ENCODE assay signal across 20 cellular contexts in genomic region chr6:128509709-128510108, GRCh38. TPM values are rescaled to one million over a fixed set of nuclear protein-coding genes. Genes with fewer than 3 reads are reported as not detected.
DNase-seq lines count a peak whose midpoint lies in the region; ATAC-seq and TF ChIP-seq lines count a peak whose summit lies in the region.
"Had no signal": no experiment of that assay in that cellular context is flagged by ENCODE, and none has a peak within 500 bp of the region (broad histone marks: within the 10 kb centered on the region; RNA-seq: fewer than 3 reads in every experiment).

No MANE protein-coding gene starts in this region.

- H4K91ac ChIP-seq in trophoblast cell (ENCODE audit: low read depth, low read length) = no peak overlapping the region

- H3K27me3 ChIP-seq in Panc1 (ENCODE audit: control insufficient read depth, insufficient read depth, low read length) = no peaks in the 10 kb centered on the region
- no peaks in the 10 kb centered on the region for H3K27me3 ChIP-seq in fibroblast of lung (ENCODE audit: control insufficient read depth, insufficient read depth, low read length)
- H3K27me3 ChIP-seq in trophoblast cell (ENCODE audit: insufficient read depth, low read length) = no peaks in the 10 kb centered on the region
- H3K27me3 ChIP-seq: BLaER1 treated with 17β-estradiol and CSF1 and Interleukin-3, amounts not matched to agents 10 nM and 100 nM; left lung had no signal

- no peaks in the 10 kb centered on the region for H3K79me1 ChIP-seq in trophoblast cell (ENCODE audit: low read length)

- DNase-seq in DMS53 (lab: John Stamatoyannopoulos, UW) (peak; percentile 31), DMS53 treated with DMSO at 0.1 percent for 48 hours (lab: John Stamatoyannopoulos, UW; ENCODE audit: unreplicated experiment) (no peak), Panc1 (ENCODE audit: low read depth, low spot score) (no peak), fibroblast of lung (ENCODE audit: low read depth in 2 of 2) (no peak), trophoblast cell (no peak), RPMI8226 (no peak)
- DNase-seq: DMS153; foreskin melanocyte; H7; left lung; NCI-H1436; NCI-H2227 treated with DMSO at 0.1 percent for 48 hours; stimulated activated CD4-positive, alpha-beta T cell treated with anti-CD3 and anti-CD28 coated beads, Interleukin-4, amount 100 ng/mL, for 4 hours; stimulated activated CD8-positive, alpha-beta memory T cell treated with anti-CD3 and anti-CD28 coated beads, Interleukin-4, amount 100 ng/mL, for 48 hours; T-helper 9 cell had no signal

- no peak overlapping the region for H3K23ac ChIP-seq in trophoblast cell (ENCODE audit: low read length)

- H3K9ac ChIP-seq in fibroblast of lung (ENCODE audit: insufficient read depth, low read length) = no peak overlapping the region
- no peak overlapping the region for H3K9ac ChIP-seq in trophoblast cell (ENCODE audit: low read length)
- H3K9ac ChIP-seq: BLaER1 treated with 17β-estradiol and CSF1 and Interleukin-3, amounts not matched to agents 10 nM and 100 nM had no signal

- no peak overlapping the region for H3K18ac ChIP-seq in trophoblast cell (ENCODE audit: low read length)

- ATAC-seq in Panc1 (peak; percentile 69), HG03520 (IDR thresholded peaks at IDR 0.05; ENCODE audit: unreplicated experiment) (no peak)
- ATAC-seq: left lung had no signal

- no peak overlapping the region for H3K4me3 ChIP-seq in Panc1 (ENCODE audit: low read depth in 2 of 2, low read length in 2 of 2)
- no peak overlapping the region for H3K4me3 ChIP-seq in fibroblast of lung (replicated peaks in 1 of 4; ENCODE audit: control extremely low read depth in 1 of 4, insufficient read depth in 1 of 4, low read depth in 3 of 4, low read length in 4 of 4)
- no peak overlapping the region for H3K4me3 ChIP-seq in trophoblast cell (ENCODE audit: low read depth, low read length)
- H3K4me3 ChIP-seq: BLaER1 treated with 17β-estradiol and CSF1 and Interleukin-3, amounts not matched to agents 10 nM and 100 nM; left lung; thoracic aorta had no signal

- BruUV-seq in Panc1 (replicated peaks; lab: Mats Ljungman, UMichigan) = no TSS peak

- H3K36me3 ChIP-seq in Panc1 (ENCODE audit: control insufficient read depth, insufficient read depth, low read length) (no peaks in the 10 kb centered on the region), fibroblast of lung (ENCODE audit: control insufficient read depth, insufficient read depth, low read length) (no peaks in the 10 kb centered on the region), trophoblast cell (ENCODE audit: control insufficient read depth in 1 of 2, insufficient read depth in 2 of 2, low read length in 2 of 2) (no peaks in the 10 kb centered on the region)
- H3K36me3 ChIP-seq: BLaER1 treated with 17β-estradiol and CSF1 and Interleukin-3, amounts not matched to agents 10 nM and 100 nM; left lung; thoracic aorta had no signal

- intact Hi-C loops in Panc1 (cut with micrococcal nuclease; ENCODE audit: unreplicated experiment) = loop anchor here (10.0 kb wide), 2 partner anchors 655 to 775 kb away; no protein-coding TSS in a partner anchor

- H3K27ac ChIP-seq in Panc1 (ENCODE audit: low read length) (peak overlapping the region; percentile 90), fibroblast of lung (ENCODE audit: insufficient read depth, low read length) (peak overlapping the region; percentile 10), temporal lobe (ENCODE audit: low read depth, low read length) (peak overlapping the region; percentile 73), trophoblast cell (ENCODE audit: low read depth, low read length) (no peak overlapping the region)
- H3K27ac ChIP-seq: 22Rv1; BLaER1 treated with 17β-estradiol and CSF1 and Interleukin-3, amounts not matched to agents 10 nM and 100 nM; left lung; thoracic aorta had no signal

- TF ChIP-seq CTCF in Panc1 (IDR thresholded peaks at IDR 0.05) = no peak
- TF ChIP-seq CTCF in fibroblast of lung (conservative IDR thresholded peaks at IDR 0.05 in 1 of 2, IDR thresholded peaks at IDR 0.05 in 1 of 2; ENCODE audit: low read depth in 1 of 2, low read length in 2 of 2) = no peak

- no peak overlapping the region for H3K14ac ChIP-seq in trophoblast cell (ENCODE audit: low read length)

- peaks cover 90% of the 10 kb centered on the region for H3K4me1 ChIP-seq in Panc1 (ENCODE audit: control insufficient read depth, insufficient read depth, low read length)
- H3K4me1 ChIP-seq in fibroblast of lung (ENCODE audit: control insufficient read depth, extremely low read depth, insufficient read depth, low read length) = peaks cover 14% of the 10 kb centered on the region
- H3K4me1 ChIP-seq in trophoblast cell (ENCODE audit: control insufficient read depth in 1 of 2, insufficient read depth in 2 of 2, low read length in 2 of 2) = peaks cover 0 to 2% of the 10 kb centered on the region in 2 experiments

- POLR2A ChIA-PET in Panc1 (lab: Charles Lee) = no interaction called here

- H3K4ac ChIP-seq in trophoblast cell (ENCODE audit: low read depth, low read length) = no peak overlapping the region

- no peaks in the 10 kb centered on the region for H3K9me3 ChIP-seq in Panc1 (ENCODE audit: control insufficient read depth, insufficient read depth, low read depth, low read length)
- H3K9me3 ChIP-seq in fibroblast of lung (ENCODE audit: control insufficient read depth, insufficient read depth, low read depth, low read length) = no peaks in the 10 kb centered on the region
- H3K9me3 ChIP-seq in trophoblast cell (ENCODE audit: insufficient read depth, low read depth, low read length) = no peaks in the 10 kb centered on the region
- H3K9me3 ChIP-seq: BLaER1 treated with 17β-estradiol and CSF1 and Interleukin-3, amounts not matched to agents 10 nM and 100 nM; left lung; thoracic aorta had no signal

- H4K8ac ChIP-seq in trophoblast cell (ENCODE audit: low read depth, low read length) = no peak overlapping the region

- H2BK5ac ChIP-seq in trophoblast cell (ENCODE audit: low read depth, low read length, poor library complexity) = no peak overlapping the region

- WGBS in trophoblast cell (ENCODE audit: extremely low coverage, insufficient coverage, insufficient read length) = no CpG with 5 or more reads among the region's 1 CpG

- no peak overlapping the region for H2BK12ac ChIP-seq in trophoblast cell (ENCODE audit: low read length)

- CTCF ChIA-PET in Panc1 (lab: Charles Lee) = no interaction called here

- in situ Hi-C loops in Panc1 (cut with HindIII; ENCODE audit: low pct_unique_long_range_greater_than_20kb, low sequenced_read_pairs) = no loop called here

- H2AFZ ChIP-seq in fibroblast of lung (ENCODE audit: low read length) (no peak overlapping the region), trophoblast cell (ENCODE audit: insufficient read depth, low read length, poor library complexity) (no peak overlapping the region)

- H4K20me1 ChIP-seq in fibroblast of lung (ENCODE audit: control insufficient read depth, extremely low read depth, insufficient read depth, low read length) = no peaks in the 10 kb centered on the region
- H4K20me1 ChIP-seq: BLaER1 treated with 17β-estradiol and CSF1 and Interleukin-3, amounts not matched to agents 10 nM and 100 nM had no signal

- no peak overlapping the region for H2BK120ac ChIP-seq in trophoblast cell (ENCODE audit: insufficient read depth, low read length, poor library complexity)

- H4K12ac ChIP-seq in trophoblast cell (ENCODE audit: low read depth, low read length) = no peak overlapping the region

- H3K4me2 ChIP-seq in fibroblast of lung (ENCODE audit: extremely low read depth, insufficient read depth, low read length) (no peak overlapping the region), trophoblast cell (ENCODE audit: low read length) (no peak overlapping the region)
- H3K4me2 ChIP-seq: BLaER1 treated with 17β-estradiol and CSF1 and Interleukin-3, amounts not matched to agents 10 nM and 100 nM had no signal

- H3K79me2 ChIP-seq in fibroblast of lung (ENCODE audit: control insufficient read depth, insufficient read depth, low read length) = peaks cover 42% of the 10 kb centered on the region
- no peaks in the 10 kb centered on the region for H3K79me2 ChIP-seq in trophoblast cell (ENCODE audit: control insufficient read depth, insufficient read depth, low read length, poor library complexity)

- no peak overlapping the region for H2AK5ac ChIP-seq in trophoblast cell (ENCODE audit: low read length)

RNA-seq across cellular contexts. Expression of gene PTPRK, which starts 10.7 kb away (rescaled TPM):
- total RNA-seq in Panc1 (2021; ENCODE audit: unreplicated experiment) (61.8 TPM), fibroblast of lung (49.8 and 75.5 TPM in 2 replicates), temporal lobe (127 TPM)
- polyA plus RNA-seq in Panc1 (2012; ENCODE audit: insufficient read length) = 25.7 TPM
- 19.4 and 20.6 TPM in 2 replicates for polyA plus RNA-seq in fibroblast of lung
- 32.3 and 35.4 TPM in 2 replicates for polyA plus RNA-seq in fibroblast of lung (2012)
- 66.1 and 77.3 TPM in 2 replicates for polyA minus RNA-seq in fibroblast of lung (ENCODE audit: low replicate concordance)
- 15.0 and 15.3 TPM in 2 replicates for polyA plus RNA-seq in trophoblast cell (2013)
